Comparison of ENCODE assay signal across 39 cellular contexts in the genomic region with DNA sequence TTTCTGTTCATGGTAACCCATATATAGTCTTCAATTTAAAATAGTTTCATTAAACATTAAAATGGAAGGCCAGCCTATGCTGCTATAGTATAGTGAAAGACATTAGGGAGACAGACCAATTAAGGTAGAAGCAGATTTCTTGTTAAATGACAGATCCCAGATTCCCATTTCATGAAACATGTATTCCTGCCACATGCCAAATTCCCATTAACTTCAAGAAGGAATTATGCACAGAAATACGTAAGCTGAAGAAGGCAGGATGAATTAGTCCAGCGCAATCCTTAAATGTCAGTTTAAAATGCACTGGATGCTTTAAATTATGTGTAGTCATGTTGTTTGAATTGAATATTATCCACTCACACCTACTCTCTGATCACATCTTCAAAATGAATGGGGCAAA.
"Had no signal": no experiment of that assay in that cellular context is flagged by ENCODE, and none has a peak within 500 bp of the region (broad histone marks: within the 10 kb centered on the region; RNA-seq: fewer than 3 reads in every experiment).

No MANE protein-coding gene starts in this region.

- H3K27me3 Mint-ChIP-seq: activated naive CD4-positive, alpha-beta T cell treated with anti-CD3 and anti-CD28 coated beads, Interleukin-2, amount 10 ng/mL, durations not matched to agents 7 days and 5 days; activated naive CD4-positive, alpha-beta T cell treated with anti-CD3 and anti-CD28 coated beads, Interleukin-2, amount 50 U/mL, for 24 hours; activated naive CD8-positive, alpha-beta T cell; activated naive CD8-positive, alpha-beta T cell treated with anti-CD3 and anti-CD28 coated beads for 36 hours; activated naive CD8-positive, alpha-beta T cell treated with anti-CD3 and anti-CD28 coated beads, Interleukin-2, amount 10 ng/mL, durations not matched to agents 7 days and 5 days; activated naive CD8-positive, alpha-beta T cell treated with anti-CD3 and anti-CD28 coated beads, Interleukin-2, amount 50 U/mL, for 24 hours; activated T-helper 17 cell treated with anti-CD3 and anti-CD28 coated beads, Interleukin-2, amount 50 U/mL, for 72 hours; central memory CD8-positive, alpha-beta T cell had no signal

- H3K4me1 Mint-ChIP-seq: activated naive CD4-positive, alpha-beta T cell treated with anti-CD3 and anti-CD28 coated beads, Interleukin-2, amount 10 ng/mL, durations not matched to agents 7 days and 5 days; activated naive CD4-positive, alpha-beta T cell treated with anti-CD3 and anti-CD28 coated beads, Interleukin-2, amount 50 U/mL, for 24 hours; activated naive CD8-positive, alpha-beta T cell treated with anti-CD3 and anti-CD28 coated beads for 36 hours; activated naive CD8-positive, alpha-beta T cell treated with anti-CD3 and anti-CD28 coated beads, Interleukin-2, amount 10 ng/mL, durations not matched to agents 7 days and 5 days; activated naive CD8-positive, alpha-beta T cell treated with anti-CD3 and anti-CD28 coated beads, Interleukin-2, amount 50 U/mL, for 24 hours; activated T-helper 17 cell treated with anti-CD3 and anti-CD28 coated beads, Interleukin-2, amount 50 U/mL, for 72 hours; brain; central memory CD8-positive, alpha-beta T cell had no signal

- H3K4me3 Mint-ChIP-seq: activated naive CD4-positive, alpha-beta T cell treated with anti-CD3 and anti-CD28 coated beads for 36 hours; activated naive CD4-positive, alpha-beta T cell treated with anti-CD3 and anti-CD28 coated beads, Interleukin-2, amount 10 ng/mL, durations not matched to agents 7 days and 5 days; activated naive CD4-positive, alpha-beta T cell treated with anti-CD3 and anti-CD28 coated beads, Interleukin-2, amount 50 U/mL, for 24 hours; activated naive CD8-positive, alpha-beta T cell; activated naive CD8-positive, alpha-beta T cell treated with anti-CD3 and anti-CD28 coated beads for 36 hours; activated naive CD8-positive, alpha-beta T cell treated with anti-CD3 and anti-CD28 coated beads, Interleukin-2, amount 10 ng/mL, durations not matched to agents 7 days and 5 days; activated naive CD8-positive, alpha-beta T cell treated with anti-CD3 and anti-CD28 coated beads, Interleukin-2, amount 50 U/mL, for 24 hours; activated T-cell treated with anti-CD3 and anti-CD28 coated beads, Interleukin-2, amount 50 U/mL, for 24 hours; activated T-cell treated with anti-CD3 and anti-CD28 coated beads, Interleukin-2, amount 50 U/mL, for 4 hours; activated T-cell treated with anti-CD3 and anti-CD28 coated beads, Interleukin-2, amount 50 U/mL, for 72 hours; activated T-helper 1 cell treated with anti-CD3 and anti-CD28 coated beads, Interleukin-12 subunit alpha, Interleukin-12 subunit beta, Interleukin-2, Interleukin-4 antibody, amounts not matched to agents 30 ng/mL and 10 ng/mL and 1 ng/mL, durations not matched to agents 14 hours and 24 hours and 36 hours; activated T-helper 17 cell treated with anti-CD3 and anti-CD28 coated beads, Interleukin-2, amount 50 U/mL, for 72 hours; brain; central memory CD8-positive, alpha-beta T cell had no signal

- DNase-seq: activated effector memory CD4-positive, alpha-beta T cell treated with anti-CD3 and anti-CD28 coated beads, Interleukin-2, amount 50 U/mL, for 16 hours; activated effector memory CD4-positive, alpha-beta T cell treated with Interleukin-2 at 50 U/mL for 16 hours; activated gamma-delta T cell; activated gamma-delta T cell treated with Interleukin-2 at 50 U/mL for 16 hours; activated naive CD4-positive, alpha-beta T cell; activated naive CD4-positive, alpha-beta T cell treated with anti-CD3 and anti-CD28 coated beads for 36 hours; activated naive CD4-positive, alpha-beta T cell treated with anti-CD3 and anti-CD28 coated beads, Interleukin-2, amount 10 ng/mL, durations not matched to agents 7 days and 5 days; activated naive CD4-positive, alpha-beta T cell treated with anti-CD3 and anti-CD28 coated beads, Interleukin-2, amount 50 U/mL, for 16 hours; activated naive CD4-positive, alpha-beta T cell treated with Interleukin-2 at 50 U/mL for 16 hours; activated naive CD8-positive, alpha-beta T cell treated with anti-CD3 and anti-CD28 coated beads for 36 hours; activated naive CD8-positive, alpha-beta T cell treated with anti-CD3 and anti-CD28 coated beads, Interleukin-2, amount 10 ng/mL, durations not matched to agents 7 days and 5 days; activated naive CD8-positive, alpha-beta T cell treated with anti-CD3 and anti-CD28 coated beads, Interleukin-2, amount 50 U/mL, for 24 hours; activated T-cell treated with anti-CD3 and anti-CD28 coated beads, Interleukin-2, amount 50 U/mL, for 1 hour; activated T-cell treated with anti-CD3 and anti-CD28 coated beads, Interleukin-2, amount 50 U/mL, for 24 hours; activated T-cell treated with anti-CD3 and anti-CD28 coated beads, Interleukin-2, amount 50 U/mL, for 4 hours; activated T-cell treated with anti-CD3 and anti-CD28 coated beads, Interleukin-2, amount 50 U/mL, for 48 hours; activated T-cell treated with anti-CD3 and anti-CD28 coated beads, Interleukin-2, amount 50 U/mL, for 72 hours; adrenal gland; amniotic stem cell; amygdala; anterior cingulate cortex; aorta; body of pancreas; brain microvascular endothelial cell; caudate nucleus; central memory CD4-positive, alpha-beta T cell; cerebellar nuclear complex had no signal

- H3K4me3 ChIP-seq: adrenal gland, ascending aorta, body of pancreas, breast epithelium, cardiac muscle cell had no signal

- H3K36me3 Mint-ChIP-seq: activated naive CD4-positive, alpha-beta T cell treated with anti-CD3 and anti-CD28 coated beads, Interleukin-2, amount 10 ng/mL, durations not matched to agents 7 days and 5 days; activated naive CD4-positive, alpha-beta T cell treated with anti-CD3 and anti-CD28 coated beads, Interleukin-2, amount 50 U/mL, for 24 hours; activated naive CD4-positive, alpha-beta T cell treated with anti-CD3 and anti-CD28 coated beads, Interleukin-2, amount 50 U/mL, for 72 hours; activated naive CD8-positive, alpha-beta T cell; activated naive CD8-positive, alpha-beta T cell treated with anti-CD3 and anti-CD28 coated beads for 36 hours; activated naive CD8-positive, alpha-beta T cell treated with anti-CD3 and anti-CD28 coated beads, Interleukin-2, amount 10 ng/mL, durations not matched to agents 7 days and 5 days; brain had no signal

- H3K36me3 ChIP-seq: adrenal gland, ascending aorta, brain microvascular endothelial cell, breast epithelium, cardiac muscle cell had no signal

- ATAC-seq: activated naive CD4-positive, alpha-beta T cell treated with anti-CD3 and anti-CD28 coated beads, Interleukin-2, amount 50 U/mL, for 72 hours; activated naive CD8-positive, alpha-beta T cell treated with anti-CD3 and anti-CD28 coated beads, Interleukin-2, amount 50 U/mL, for 24 hours; activated T-cell treated with anti-CD3 and anti-CD28 coated beads, Interleukin-2, amount 50 U/mL, for 4 hours; activated T-cell treated with anti-CD3 and anti-CD28 coated beads, Interleukin-2, amount 50 U/mL, for 72 hours; activated T-helper 17 cell treated with anti-CD3 and anti-CD28 coated beads, Interleukin-2, amount 50 U/mL, for 72 hours; body of pancreas had no signal

- H3K9me3 Mint-ChIP-seq: activated naive CD4-positive, alpha-beta T cell treated with anti-CD3 and anti-CD28 coated beads for 36 hours; activated naive CD4-positive, alpha-beta T cell treated with anti-CD3 and anti-CD28 coated beads, Interleukin-2, amount 10 ng/mL, durations not matched to agents 7 days and 5 days; activated naive CD4-positive, alpha-beta T cell treated with anti-CD3 and anti-CD28 coated beads, Interleukin-2, amount 50 U/mL, for 24 hours; activated naive CD4-positive, alpha-beta T cell treated with anti-CD3 and anti-CD28 coated beads, Interleukin-2, amount 50 U/mL, for 72 hours; activated naive CD8-positive, alpha-beta T cell treated with anti-CD3 and anti-CD28 coated beads for 36 hours; activated naive CD8-positive, alpha-beta T cell treated with anti-CD3 and anti-CD28 coated beads, Interleukin-2, amount 10 ng/mL, durations not matched to agents 7 days and 5 days; activated naive CD8-positive, alpha-beta T cell treated with anti-CD3 and anti-CD28 coated beads, Interleukin-2, amount 50 U/mL, for 24 hours; activated T-cell treated with anti-CD3 and anti-CD28 coated beads, Interleukin-2, amount 50 U/mL, for 24 hours; activated T-cell treated with anti-CD3 and anti-CD28 coated beads, Interleukin-2, amount 50 U/mL, for 4 hours; activated T-cell treated with anti-CD3 and anti-CD28 coated beads, Interleukin-2, amount 50 U/mL, for 72 hours; activated T-helper 1 cell treated with anti-CD3 and anti-CD28 coated beads, Interleukin-12 subunit alpha, Interleukin-12 subunit beta, Interleukin-2, Interleukin-4 antibody, amounts not matched to agents 30 ng/mL and 10 ng/mL and 1 ng/mL, durations not matched to agents 14 hours and 24 hours and 36 hours; activated T-helper 17 cell treated with anti-CD3 and anti-CD28 coated beads, Interleukin-2, amount 50 U/mL, for 72 hours; activated T-helper 2 cell treated with anti-CD3 and anti-CD28 coated beads, Interferon-gamma antibody, Interleukin-2, Interleukin-4, amounts not matched to agents 10 μg/mL and 5 μg/mL and 100 μg/mL, durations not matched to agents 14 hours and 24 hours and 36 hours; central memory CD8-positive, alpha-beta T cell had no signal

- FAIRE-seq: bronchial epithelial cell had no signal

- H3K9me3 ChIP-seq: adrenal gland, ascending aorta, body of pancreas, breast epithelium had no signal

- H3K27ac ChIP-seq: adrenal gland, ascending aorta, body of pancreas, brain microvascular endothelial cell, breast epithelium, cardiac muscle cell had no signal

- H3K27me3 ChIP-seq: adrenal gland, ascending aorta, body of pancreas, brain microvascular endothelial cell, breast epithelium, cardiac muscle cell had no signal

- H3K4me1 ChIP-seq: adrenal gland, ascending aorta, body of pancreas, breast epithelium had no signal

- H3K27ac Mint-ChIP-seq: activated naive CD4-positive, alpha-beta T cell treated with anti-CD3 and anti-CD28 coated beads for 36 hours; activated naive CD4-positive, alpha-beta T cell treated with anti-CD3 and anti-CD28 coated beads, Interleukin-2, amount 10 ng/mL, durations not matched to agents 7 days and 5 days; activated naive CD4-positive, alpha-beta T cell treated with anti-CD3 and anti-CD28 coated beads, Interleukin-2, amount 50 U/mL, for 24 hours; activated naive CD4-positive, alpha-beta T cell treated with anti-CD3 and anti-CD28 coated beads, Interleukin-2, amount 50 U/mL, for 72 hours; activated naive CD8-positive, alpha-beta T cell; activated naive CD8-positive, alpha-beta T cell treated with anti-CD3 and anti-CD28 coated beads for 36 hours; activated naive CD8-positive, alpha-beta T cell treated with anti-CD3 and anti-CD28 coated beads, Interleukin-2, amount 10 ng/mL, durations not matched to agents 7 days and 5 days; activated naive CD8-positive, alpha-beta T cell treated with anti-CD3 and anti-CD28 coated beads, Interleukin-2, amount 50 U/mL, for 24 hours; activated T-cell treated with anti-CD3 and anti-CD28 coated beads, Interleukin-2, amount 50 U/mL, for 24 hours; activated T-cell treated with anti-CD3 and anti-CD28 coated beads, Interleukin-2, amount 50 U/mL, for 72 hours; activated T-helper 1 cell treated with anti-CD3 and anti-CD28 coated beads, Interleukin-12 subunit alpha, Interleukin-12 subunit beta, Interleukin-2, Interleukin-4 antibody, amounts not matched to agents 30 ng/mL and 10 ng/mL and 1 ng/mL, durations not matched to agents 14 hours and 24 hours and 36 hours; activated T-helper 17 cell treated with anti-CD3 and anti-CD28 coated beads, Interleukin-2, amount 50 U/mL, for 72 hours; activated T-helper 2 cell treated with anti-CD3 and anti-CD28 coated beads, Interferon-gamma antibody, Interleukin-2, Interleukin-4, amounts not matched to agents 10 μg/mL and 5 μg/mL and 100 μg/mL, durations not matched to agents 14 hours and 24 hours and 36 hours; brain had no signal
